Comparison of ENCODE assay signal across 8 cellular contexts in genomic region chr6:37705239-37706051, GRCh38.
DNase-seq lines count a peak whose midpoint lies in the region; ATAC-seq and TF ChIP-seq lines count a peak whose summit lies in the region.

No MANE protein-coding gene starts in this region.

- H3K4me1 ChIP-seq in effector memory CD4-positive, alpha-beta T cell (ENCODE audit: control insufficient read depth, insufficient read depth, low read length, poor library complexity, severe bottlenecking), result peaks cover 6% of the 10 kb centered on the region

- TF ChIP-seq CTCF in AG09319 (IDR thresholded peaks at IDR 0.05; ENCODE audit: low read depth, low read length), result peak; percentile 67

- H3K9me3 ChIP-seq in effector memory CD4-positive, alpha-beta T cell (ENCODE audit: control insufficient read depth, low read length), result no peaks in the 10 kb centered on the region

- H3K27ac ChIP-seq in effector memory CD4-positive, alpha-beta T cell (ENCODE audit: insufficient read depth, low read length, poor library complexity, severe bottlenecking), result peak overlapping the region; percentile 23

- DNase-seq in AG09319 (ENCODE audit: extremely low read depth, low read depth), result peak; percentile 73
- DNase-seq in NCI-H2107 treated with DMSO at 0.1 percent for 48 hours (lab: John Stamatoyannopoulos, UW; ENCODE audit: unreplicated experiment), result peak; percentile 72
- DNase-seq in activated CD8-positive, alpha-beta memory T cell treated with anti-CD3 and anti-CD28 coated beads for 1 hour (ENCODE audit: extremely low read depth in 1 of 2, low read depth in 1 of 2), result peak; percentile 53 to 55
- peak; percentile 44 to 62 (median 62) for DNase-seq in effector memory CD4-positive, alpha-beta T cell
- DNase-seq in medulla oblongata (ENCODE audit: extremely low spot score), result peak; percentile 83
- DNase-seq in stimulated activated CD4-positive, alpha-beta T cell treated with anti-CD3 and anti-CD28 coated beads, TNF-alpha, amount 100 ng/mL, for 24 hours (ENCODE audit: low read depth in 3 of 3), result peak; percentile 46 to 68 (median 52)
- DNase-seq in NOMO-1 (lab: John Stamatoyannopoulos, UW; ENCODE audit: unreplicated experiment in 2 of 2), result no peak

- H3K4me3 ChIP-seq in effector memory CD4-positive, alpha-beta T cell (ENCODE audit: insufficient read depth, low read depth, low read length, poor library complexity, severe bottlenecking), result peak overlapping the region; percentile 48

- no peaks in the 10 kb centered on the region for H3K27me3 ChIP-seq in effector memory CD4-positive, alpha-beta T cell (replicated peaks; ENCODE audit: control insufficient read depth, insufficient read depth, low read length, poor library complexity, severe bottlenecking)

- peak; percentile 53 for ATAC-seq in GM19397 (IDR thresholded peaks at IDR 0.05; ENCODE audit: unreplicated experiment)

- H3K36me3 ChIP-seq in effector memory CD4-positive, alpha-beta T cell (ENCODE audit: control insufficient read depth, insufficient read depth, low read length), result no peaks in the 10 kb centered on the region

Comparison
In these comparisons a context has a peak if more than half of its experiments do, and no peak if none do; other contexts are left out.
1. DNase-seq: peak in AG09319 (single experiment), NCI-H2107 treated with DMSO at 0.1 percent for 48 hours (single experiment), activated CD8-positive, alpha-beta memory T cell treated with anti-CD3 and anti-CD28 coated beads for 1 hour (2 of 2), effector memory CD4-positive, alpha-beta T cell (3 of 3), medulla oblongata (single experiment) and stimulated activated CD4-positive, alpha-beta T cell treated with anti-CD3 and anti-CD28 coated beads, TNF-alpha, amount 100 ng/mL, for 24 hours (3 of 3); none in NOMO-1 (0 of 2).